8 cellular contexts compared by ENCODE assay signal in genomic region chr7:65081656-65082055, GRCh38.
DNase-seq lines count a peak whose midpoint lies in the region; ATAC-seq and TF ChIP-seq lines count a peak whose summit lies in the region.
"Not testable (repeated sequence)": the region's sequence is repeated elsewhere in the genome, so short reads cannot be mapped to it uniquely, and the experiment has no call there.

No MANE protein-coding gene starts in this region.

- H3K4me3 ChIP-seq in NB4 (ENCODE audit: low read depth, low read length), result peak overlapping the region; percentile 73
- H3K4me3 ChIP-seq in breast epithelium, result peak overlapping the region; percentile 56 to 91 (median 77)
- peak overlapping the region; percentile 67 to 79 for H3K4me3 ChIP-seq in foreskin fibroblast (ENCODE audit: low read depth in 1 of 2, low read length in 2 of 2)
- H3K4me3 ChIP-seq in muscle layer of colon (ENCODE audit: low read depth in 1 of 2, low read length in 2 of 2), result peak overlapping the region; percentile 64 to 66
- peak overlapping the region; percentile 64 to 83 (median 72) for H3K4me3 ChIP-seq in gastrocnemius medialis
- H3K4me3 ChIP-seq in upper lobe of right lung, result peak overlapping the region; percentile 61

- not testable (repeated sequence) for ATAC-seq in activated CD8-positive, alpha-beta T cell treated with anti-CD3 and anti-CD28 coated beads, Interleukin-2, amount 10 ng/mL, durations not matched to agents 7 days and 5 days; gastrocnemius medialis; upper lobe of right lung

- TF ChIP-seq POLR2A in NB4 (IDR thresholded peaks at IDR 0.05; ENCODE audit: extremely low read depth, insufficient read length); breast epithelium (IDR thresholded peaks at IDR 0.05); gastrocnemius medialis (IDR thresholded peaks at IDR 0.05): not testable (repeated sequence)

- H3K27me3 ChIP-seq in breast epithelium; muscle layer of colon (ENCODE audit: control insufficient read depth in 1 of 2, insufficient read depth in 2 of 2, low read length in 2 of 2); gastrocnemius medialis; upper lobe of right lung: not testable (repeated sequence)

- intact Hi-C loops in breast epithelium (cut with DNase I; ENCODE audit: low total_unique reads); gastrocnemius medialis (cut with DNase I; ENCODE audit: low total_unique reads); upper lobe of right lung (cut with DNase I): not testable (repeated sequence)

- peak overlapping the region; percentile 94 for H3K27ac Mint-ChIP-seq in activated CD8-positive, alpha-beta T cell treated with anti-CD3 and anti-CD28 coated beads, Interleukin-2, amount 10 ng/mL, durations not matched to agents 7 days and 5 days

- not testable (repeated sequence) for H3K4me1 Mint-ChIP-seq in activated CD8-positive, alpha-beta T cell treated with anti-CD3 and anti-CD28 coated beads, Interleukin-2, amount 10 ng/mL, durations not matched to agents 7 days and 5 days (ENCODE audit: low read depth)

- H3K9me3 Mint-ChIP-seq in activated CD8-positive, alpha-beta T cell treated with anti-CD3 and anti-CD28 coated beads, Interleukin-2, amount 10 ng/mL, durations not matched to agents 7 days and 5 days (ENCODE audit: insufficient read depth), result not testable (repeated sequence)

- DNase-seq in DMS 273 (lab: John Stamatoyannopoulos, UW; ENCODE audit: unreplicated experiment), result peak; percentile 20
- peak; percentile 21 for DNase-seq in NB4 (ENCODE audit: low read depth)
- DNase-seq in activated CD8-positive, alpha-beta T cell treated with anti-CD3 and anti-CD28 coated beads, Interleukin-2, amount 10 ng/mL, durations not matched to agents 7 days and 5 days; breast epithelium (ENCODE audit: low spot score in 2 of 2); foreskin fibroblast; gastrocnemius medialis; upper lobe of right lung: not testable (repeated sequence)

- in situ Hi-C loops in gastrocnemius medialis (cut with MboI; ENCODE audit: low sequenced_read_pairs in 4 of 4), result not testable (repeated sequence)

- CTCF ChIA-PET in activated CD8-positive, alpha-beta T cell treated with anti-CD3 and anti-CD28 coated beads, Interleukin-2, amount 10 ng/mL, durations not matched to agents 7 days and 5 days (lab: Charles Lee), result not testable (repeated sequence)

- peaks cover 11% of the 10 kb centered on the region for H3K36me3 Mint-ChIP-seq in activated CD8-positive, alpha-beta T cell treated with anti-CD3 and anti-CD28 coated beads, Interleukin-2, amount 10 ng/mL, durations not matched to agents 7 days and 5 days (ENCODE audit: low read depth)

- H3K27me3 Mint-ChIP-seq in activated CD8-positive, alpha-beta T cell treated with anti-CD3 and anti-CD28 coated beads, Interleukin-2, amount 10 ng/mL, durations not matched to agents 7 days and 5 days (ENCODE audit: low read depth), result not testable (repeated sequence)

- not testable (repeated sequence) for H3K9ac ChIP-seq in muscle layer of colon (ENCODE audit: low read length)

- H3K36me3 ChIP-seq in breast epithelium; muscle layer of colon (ENCODE audit: insufficient read depth, low read length); gastrocnemius medialis; upper lobe of right lung: not testable (repeated sequence)

- H3K4me3 Mint-ChIP-seq in activated CD8-positive, alpha-beta T cell treated with anti-CD3 and anti-CD28 coated beads, Interleukin-2, amount 10 ng/mL, durations not matched to agents 7 days and 5 days, result peak overlapping the region; percentile 89

- H3K27ac ChIP-seq in breast epithelium (peak overlapping the region; percentile 90 to 93), gastrocnemius medialis (peak overlapping the region; percentile 77 to 89 (median 82)), upper lobe of right lung (peak overlapping the region; percentile 81)
- not testable (repeated sequence) for H3K27ac ChIP-seq in muscle layer of colon (ENCODE audit: low read depth, low read length)

- H3K4me1 ChIP-seq in breast epithelium; muscle layer of colon (ENCODE audit: insufficient read depth, low read length); gastrocnemius medialis; upper lobe of right lung: not testable (repeated sequence)

- POLR2A ChIA-PET in activated CD8-positive, alpha-beta T cell treated with anti-CD3 and anti-CD28 coated beads, Interleukin-2, amount 10 ng/mL, durations not matched to agents 7 days and 5 days (lab: Charles Lee), result interaction anchor here (1.3 to 1.4 kb wide), 2 partner anchors 44 to 75 kb away, joined by 4 to 6 read pairs; partner anchors contain the start of gene ERV3-1

- not testable (repeated sequence) for H3K9me3 ChIP-seq in breast epithelium; muscle layer of colon (ENCODE audit: low read length); gastrocnemius medialis; upper lobe of right lung

- TF ChIP-seq CTCF in NB4 (IDR thresholded peaks at IDR 0.05; ENCODE audit: low read depth, low read length); breast epithelium (IDR thresholded peaks at IDR 0.05); foreskin fibroblast (IDR thresholded peaks at IDR 0.05; ENCODE audit: low read depth, low read length); gastrocnemius medialis (IDR thresholded peaks at IDR 0.05 in 4 of 5, conservative IDR thresholded peaks at IDR 0.05 in 1 of 5); upper lobe of right lung (IDR thresholded peaks at IDR 0.05): not testable (repeated sequence)
